In genomic region chr9:115162946-115163345, GRCh38 we compare ENCODE assay signal across 28 cellular contexts. TPM values are rescaled to one million over a fixed set of nuclear protein-coding genes. Genes with fewer than 3 reads are reported as not detected.
"Had no signal": no experiment of that assay in that cellular context is flagged by ENCODE, and none has a peak within 500 bp of the region (broad histone marks: within the 10 kb centered on the region; RNA-seq: fewer than 3 reads in every experiment).

No MANE protein-coding gene starts in this region.

- H3K9me3 Mint-ChIP-seq: activated CD8-positive, alpha-beta T cell treated with anti-CD3 and anti-CD28 coated beads for 36 hours had no signal

- DNase-seq: activated CD4-positive, alpha-beta T cell treated with anti-CD3 and anti-CD28 coated beads for 1 hour; activated CD4-positive, alpha-beta T cell treated with anti-CD3 and anti-CD28 coated beads, Interleukin-2, amount 50 U/mL, for 1 hour; activated CD8-positive, alpha-beta memory T cell treated with anti-CD3 and anti-CD28 coated beads, Interleukin-2, amount 10 ng/mL, durations not matched to agents 7 days and 5 days; activated CD8-positive, alpha-beta T cell treated with anti-CD3 and anti-CD28 coated beads for 36 hours; activated naive CD4-positive, alpha-beta T cell; activated T-cell treated with anti-CD3 and anti-CD28 coated beads for 4 hours; activated T-cell treated with anti-CD3 and anti-CD28 coated beads, Interleukin-2, amount 50 U/mL, for 72 hours; adrenal gland; aorta; brain microvascular endothelial cell; cortex of kidney; glutamatergic neuron; left ventricle myocardium inferior; naive thymus-derived CD4-positive, alpha-beta T cell; pancreas; sigmoid colon; stimulated activated CD4-positive, alpha-beta T cell treated with anti-CD3 and anti-CD28 coated beads, Interleukin-15, amount 100 ng/mL, for 24 hours; stimulated activated CD4-positive, alpha-beta T cell treated with anti-CD3 and anti-CD28 coated beads, Interleukin-2, amount 100 ng/mL, for 24 hours; stimulated activated naive B cell treated with anti-CD40 and anti-IgM and Interleukin-4, amounts not matched to agents 10 μg/mL and 1 μg/mL and 100 μg/mL, for 72 hours; stomach; T-helper 2 cell had no signal

- H3K4me2 ChIP-seq: smooth muscle cell had no signal

- H3K4me1 Mint-ChIP-seq: activated CD8-positive, alpha-beta memory T cell treated with anti-CD3 and anti-CD28 coated beads, Interleukin-2, amount 10 ng/mL, durations not matched to agents 7 days and 5 days; naive thymus-derived CD4-positive, alpha-beta T cell; stimulated activated naive B cell treated with anti-CD40 and anti-IgM and Interleukin-4, amounts not matched to agents 10 μg/mL and 1 μg/mL and 100 μg/mL, for 72 hours had no signal

- H3K9me3 ChIP-seq: adrenal gland, left ventricle myocardium inferior, pancreas, prostate gland, sigmoid colon, stomach, tibial nerve had no signal

- H3K4me1 ChIP-seq: adrenal gland, left ventricle myocardium inferior, pancreas, prostate gland, stomach had no signal

- ATAC-seq: activated CD8-positive, alpha-beta memory T cell treated with anti-CD3 and anti-CD28 coated beads, Interleukin-2, amount 10 ng/mL, durations not matched to agents 7 days and 5 days; activated CD8-positive, alpha-beta T cell treated with anti-CD3 and anti-CD28 coated beads for 36 hours; activated T-cell treated with anti-CD3 and anti-CD28 coated beads, Interleukin-2, amount 50 U/mL, for 72 hours; naive thymus-derived CD4-positive, alpha-beta T cell; pancreas; stimulated activated naive B cell treated with anti-CD40 and anti-IgM and Interleukin-4, amounts not matched to agents 10 μg/mL and 1 μg/mL and 100 μg/mL, for 72 hours; WTC11 had no signal

- H3K27me3 ChIP-seq: adrenal gland, brain microvascular endothelial cell, pancreas, sigmoid colon, stomach, tibial nerve had no signal

- H3K4me3 Mint-ChIP-seq: activated CD8-positive, alpha-beta memory T cell treated with anti-CD3 and anti-CD28 coated beads, Interleukin-2, amount 10 ng/mL, durations not matched to agents 7 days and 5 days; activated CD8-positive, alpha-beta T cell treated with anti-CD3 and anti-CD28 coated beads for 36 hours; activated naive CD8-positive, alpha-beta T cell; activated T-cell treated with anti-CD3 and anti-CD28 coated beads, Interleukin-2, amount 50 U/mL, for 72 hours; naive thymus-derived CD4-positive, alpha-beta T cell; stimulated activated naive B cell treated with anti-CD40 and anti-IgM and Interleukin-4, amounts not matched to agents 10 μg/mL and 1 μg/mL and 100 μg/mL, for 72 hours; WTC11 had no signal

- H3K36me3 Mint-ChIP-seq: activated CD8-positive, alpha-beta memory T cell treated with anti-CD3 and anti-CD28 coated beads, Interleukin-2, amount 10 ng/mL, durations not matched to agents 7 days and 5 days; activated naive CD8-positive, alpha-beta T cell had no signal

- H3K36me3 ChIP-seq: adrenal gland, brain microvascular endothelial cell, left ventricle myocardium inferior, pancreas, prostate gland, sigmoid colon, stomach, tibial nerve had no signal

- H3K27ac Mint-ChIP-seq: activated CD8-positive, alpha-beta memory T cell treated with anti-CD3 and anti-CD28 coated beads, Interleukin-2, amount 10 ng/mL, durations not matched to agents 7 days and 5 days; activated CD8-positive, alpha-beta T cell treated with anti-CD3 and anti-CD28 coated beads for 36 hours; activated naive CD8-positive, alpha-beta T cell; activated T-cell treated with anti-CD3 and anti-CD28 coated beads, Interleukin-2, amount 50 U/mL, for 72 hours; naive thymus-derived CD4-positive, alpha-beta T cell; stimulated activated naive B cell treated with anti-CD40 and anti-IgM and Interleukin-4, amounts not matched to agents 10 μg/mL and 1 μg/mL and 100 μg/mL, for 72 hours; WTC11 had no signal

- H3K27ac ChIP-seq: adrenal gland, brain microvascular endothelial cell, left ventricle myocardium inferior, pancreas, prostate gland, stomach had no signal

- H3K4me3 ChIP-seq: adrenal gland, left ventricle myocardium inferior, lung, pancreas, prostate gland, sigmoid colon, smooth muscle cell, stomach, tibial nerve had no signal

RNA-seq across cellular contexts. Expression of gene TNC, which starts 45.0 kb away (rescaled TPM):
- polyA plus RNA-seq: endothelial cell of umbilical vein; naive thymus-derived CD4-positive, alpha-beta T cell had no signal
